8 cellular contexts compared by ENCODE assay signal in genomic region chr1:180631766-180632325, GRCh38. TPM values are rescaled to one million over a fixed set of nuclear protein-coding genes. Genes with fewer than 3 reads are reported as not detected.
DNase-seq lines count a peak whose midpoint lies in the region; ATAC-seq and TF ChIP-seq lines count a peak whose summit lies in the region.

XPR1 (plus strand) TSS chr1:180632022; CDS start chr1:180632202, 180 bp downstream.

- no peak for TF ChIP-seq EP300 in esophagus muscularis mucosa (IDR thresholded peaks at IDR 0.05)

- no peaks in the 10 kb centered on the region for H3K9me3 ChIP-seq in DND-41 (ENCODE audit: insufficient read depth, low read length, severe bottlenecking)
- no peaks in the 10 kb centered on the region for H3K9me3 ChIP-seq in KOPT-K1 (ENCODE audit: insufficient read depth, low read length, poor library complexity, severe bottlenecking)
- no peaks in the 10 kb centered on the region for H3K9me3 ChIP-seq in Peyer's patch
- no peaks in the 10 kb centered on the region for H3K9me3 ChIP-seq in esophagus muscularis mucosa

- no peaks in the 10 kb centered on the region for H3K27me3 ChIP-seq in DND-41 (ENCODE audit: insufficient read depth, low read length, poor library complexity)
- no peaks in the 10 kb centered on the region for H3K27me3 ChIP-seq in Peyer's patch
- no peaks in the 10 kb centered on the region for H3K27me3 ChIP-seq in esophagus muscularis mucosa

- peak within 1 kb of the TSS; percentile 82 for H3K27ac ChIP-seq in DND-41 (ENCODE audit: low read length)
- peak within 1 kb of the TSS; percentile 78 for H3K27ac ChIP-seq in KOPT-K1 (ENCODE audit: low read depth, low read length, poor library complexity, severe bottlenecking)
- H3K27ac ChIP-seq in Peyer's patch: peak within 1 kb of the TSS; percentile 92 to 99 (median 96)
- H3K27ac ChIP-seq in esophagus muscularis mucosa (replicated peaks in 1 of 4): peak within 1 kb of the TSS; percentile 90 to 96 (median 96)

- H3K4me2 ChIP-seq in DND-41 (ENCODE audit: insufficient read depth, low read length): peak within 1 kb of the TSS; percentile 98

- H2AFZ ChIP-seq in DND-41 (ENCODE audit: low read depth, low read length): peak within 1 kb of the TSS; percentile 92

- under 1% methylated on average over 34 of the region's 41 CpGs for WGBS in esophagus muscularis mucosa

- ATAC-seq in DND-41 (ENCODE audit: insufficient read depth, low read depth): peak; percentile 93
- ATAC-seq in GM21737 (IDR thresholded peaks at IDR 0.05; ENCODE audit: unreplicated experiment): peak; percentile 98

- peak; percentile 99 for DNase-seq in DND-41
- DNase-seq in Peyer's patch: peak; percentile 98 to 99 (median 99)
- DNase-seq in activated T-cell treated with anti-CD3 and anti-CD28 coated beads, Interleukin-2, amount 50 U/mL, for 48 hours: peak; percentile 98
- DNase-seq in esophagus muscularis mucosa (ENCODE audit: extremely low spot score): peak; percentile 100
- peak; percentile 99 for DNase-seq in myocyte (ENCODE audit: low read depth)
- peak; percentile 91 to 97 for DNase-seq in stimulated activated CD8-positive, alpha-beta memory T cell treated with anti-CD3 and anti-CD28 coated beads, Interleukin-7, amount 100 ng/mL, for 48 hours (ENCODE audit: extremely low read depth in 1 of 2, low read depth in 1 of 2)

- TF ChIP-seq POLR2A in Peyer's patch (IDR thresholded peaks at IDR 0.05) (peak; percentile 84 to 95), esophagus muscularis mucosa (IDR thresholded peaks at IDR 0.05; ENCODE audit: low read depth) (peak; percentile 74)

- peaks cover 11% of the 10 kb centered on the region; the same call in 1 of the 2 replicates for H4K20me1 ChIP-seq in DND-41 (ENCODE audit: insufficient read depth, low read length)

- intact Hi-C loops in esophagus muscularis mucosa (cut with DNase I): loop anchor here (5.0 kb wide), 2 partner anchors 95 to 230 kb away; no protein-coding TSS in a partner anchor

- H3K36me3 ChIP-seq in DND-41 (ENCODE audit: insufficient read depth, low read length): no peaks in the 10 kb centered on the region
- H3K36me3 ChIP-seq in KOPT-K1 (ENCODE audit: insufficient read depth, low read length): no peaks in the 10 kb centered on the region
- H3K36me3 ChIP-seq in Peyer's patch: no peaks in the 10 kb centered on the region
- H3K36me3 ChIP-seq in esophagus muscularis mucosa: no peaks in the 10 kb centered on the region

- H3K4me3 ChIP-seq in DND-41 (ENCODE audit: low read depth in 1 of 2, low read length in 2 of 2) (peak within 1 kb of the TSS; percentile 87 to 96; a peak in 3 of 4 replicates), Peyer's patch (peak within 1 kb of the TSS; percentile 78 to 95 (median 94)), esophagus muscularis mucosa (peak within 1 kb of the TSS; percentile 87 to 99 (median 95))

- H3K79me2 ChIP-seq in DND-41 (ENCODE audit: insufficient read depth, low read length): peaks cover 45% of the 10 kb centered on the region

- H3K4me1 ChIP-seq in DND-41 (ENCODE audit: insufficient read depth, low read length) (peaks cover 36% of the 10 kb centered on the region), Peyer's patch (peaks cover 0 to 35% (median 0%) of the 10 kb centered on the region in 4 donors), esophagus muscularis mucosa (peaks cover 33 to 47% (median 39%) of the 10 kb centered on the region in 4 donors)

- peak; percentile 61 for TF ChIP-seq CTCF in DND-41 (IDR thresholded peaks at IDR 0.05; ENCODE audit: borderline replicate concordance, extremely low read depth, low read length, poor library complexity, severe bottlenecking)
- TF ChIP-seq CTCF in Peyer's patch (IDR thresholded peaks at IDR 0.05): peak; percentile 21 to 71 (median 49)
- TF ChIP-seq CTCF in esophagus muscularis mucosa (IDR thresholded peaks at IDR 0.05): peak; percentile 11 to 55 (median 47)

- peak within 1 kb of the TSS; percentile 74 for H3K9ac ChIP-seq in DND-41 (ENCODE audit: low read depth, low read length)

RNA-seq across cellular contexts. Expression of gene XPR1, which starts in this region (rescaled TPM):
- total RNA-seq in Peyer's patch (10 to 100 TPM; 29.7 to 59.7 (median 53.9) TPM), esophagus muscularis mucosa (10 to 100 TPM; 15.8 to 26.7 (median 22.8) TPM), myocyte (25.3 and 30.4 TPM in 2 replicates)
- polyA plus RNA-seq in myocyte (2012): 13.2 TPM

Comparison
In these comparisons a context has a peak if more than half of its experiments do, and no peak if none do; other contexts are left out.
1. Peak in every context shown above with its lines: DNase-seq, ATAC-seq, H3K4me3 ChIP-seq and H3K27ac ChIP-seq.